Comparison of ENCODE assay signal across 1 cellular context in the genomic region with DNA sequence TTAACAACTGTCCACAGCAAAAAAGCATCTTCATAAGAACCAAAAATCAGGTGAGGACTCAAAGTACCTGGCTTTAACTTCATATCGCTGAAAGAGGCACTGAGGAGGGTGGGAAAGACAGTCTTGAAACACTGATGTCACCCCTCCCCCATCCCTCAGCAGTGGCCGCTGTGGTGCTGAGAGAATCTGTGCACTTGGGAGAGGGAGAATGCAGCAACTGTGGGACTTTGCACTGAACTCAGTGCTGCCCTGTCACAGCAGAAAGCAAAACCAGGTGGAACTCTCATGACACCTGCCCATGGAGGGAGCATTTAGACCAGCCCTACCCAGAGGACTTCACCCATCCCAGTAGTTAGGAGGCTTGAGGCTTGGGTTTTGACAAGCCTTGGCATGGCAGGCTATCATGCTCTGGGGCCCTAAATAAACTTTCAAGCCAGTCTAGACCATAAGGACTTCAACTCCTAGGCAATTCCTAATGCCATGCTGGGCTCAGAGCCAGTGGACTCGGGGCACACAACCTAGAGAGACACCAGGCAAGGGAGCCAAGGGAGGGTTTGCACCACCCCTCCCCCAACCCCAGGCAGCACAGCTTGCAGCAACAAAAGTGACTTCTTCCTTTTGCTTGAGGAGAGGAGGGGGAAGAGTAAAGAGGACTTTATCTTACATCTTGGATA.
TF ChIP-seq lines count a peak whose summit lies in the region.

No MANE protein-coding gene starts in this region.

TF ChIP-seq in HepG2, 621 proteins besides CTCF, POLR2A, EP300 and RAD21 (continued from another document):
- TF ChIP-seq ZHX1 (CRISPR knock-in tag; IDR thresholded peaks at IDR 0.05; ENCODE audit: low read depth), result 0 out of 2 replicates have a peak, but pooled peaks have one; percentile 37
- no peak for TF ChIP-seq ZNF777 (CRISPR knock-in tag; IDR thresholded peaks at IDR 0.05)
- TF ChIP-seq YEATS2 (CRISPR knock-in tag; IDR thresholded peaks at IDR 0.05; ENCODE audit: borderline replicate concordance), result no peak
- no peak for TF ChIP-seq ZNF720 (CRISPR knock-in tag; IDR thresholded peaks at IDR 0.05)
- TF ChIP-seq SRSF4 (IDR thresholded peaks at IDR 0.05; ENCODE audit: low read depth, low read length, poor library complexity, severe bottlenecking), result no peak
- no peak for TF ChIP-seq ZNF562 (CRISPR knock-in tag; IDR thresholded peaks at IDR 0.05; ENCODE audit: borderline replicate concordance)
- TF ChIP-seq ZNF660 (CRISPR knock-in tag; IDR thresholded peaks at IDR 0.05; ENCODE audit: borderline replicate concordance, low read depth), result no peak
- no peak for TF ChIP-seq ZNF577 (CRISPR knock-in tag; IDR thresholded peaks at IDR 0.05; ENCODE audit: borderline replicate concordance, low read depth)
- no peak for TF ChIP-seq ZNF674 (CRISPR knock-in tag; IDR thresholded peaks at IDR 0.05; ENCODE audit: low read depth)
- no peak for TF ChIP-seq ZSCAN22 (CRISPR knock-in tag; IDR thresholded peaks at IDR 0.05)
- TF ChIP-seq HIVEP1 (CRISPR knock-in tag; IDR thresholded peaks at IDR 0.05), result no peak
- TF ChIP-seq FOXC1 (CRISPR knock-in tag; IDR thresholded peaks at IDR 0.05; ENCODE audit: borderline replicate concordance), result no peak
- TF ChIP-seq NBN (conservative IDR thresholded peaks at IDR 0.05), result no peak
- no peak for TF ChIP-seq IRX3 (CRISPR knock-in tag; IDR thresholded peaks at IDR 0.05; ENCODE audit: borderline replicate concordance, low read depth)
- no peak for TF ChIP-seq ZBTB1 (CRISPR knock-in tag; IDR thresholded peaks at IDR 0.05; ENCODE audit: borderline replicate concordance)
- TF ChIP-seq AGO2 (optimal IDR thresholded peaks at IDR 0.05; ENCODE audit: low read depth, low read length), result no peak
- no peak for TF ChIP-seq RAD51 (IDR thresholded peaks at IDR 0.05; ENCODE audit: borderline replicate concordance)
- TF ChIP-seq MAFK (conservative IDR thresholded peaks at IDR 0.05 in 1 of 2, IDR thresholded peaks at IDR 0.05 in 1 of 2; ENCODE audit: low read length in 2 of 2), result no peak
- TF ChIP-seq ETV6 (CRISPR knock-in tag; conservative IDR thresholded peaks at IDR 0.05), result no peak
- TF ChIP-seq GTF2F1 (IDR thresholded peaks at IDR 0.05; ENCODE audit: low read length), result no peak
- TF ChIP-seq ZNF251 (CRISPR knock-in tag; IDR thresholded peaks at IDR 0.05), result no peak
- no peak for TF ChIP-seq KLF6 (CRISPR knock-in tag; IDR thresholded peaks at IDR 0.05)
- no peak for TF ChIP-seq ZNF12 (CRISPR knock-in tag; IDR thresholded peaks at IDR 0.05)
- TF ChIP-seq ZSCAN12 (CRISPR knock-in tag; IDR thresholded peaks at IDR 0.05), result no peak
- no peak for TF ChIP-seq ZNF124 (CRISPR knock-in tag; IDR thresholded peaks at IDR 0.05)
- no peak for TF ChIP-seq THYN1 (CRISPR knock-in tag; IDR thresholded peaks at IDR 0.05; ENCODE audit: borderline replicate concordance, low read depth)
- TF ChIP-seq, protein P1, sequence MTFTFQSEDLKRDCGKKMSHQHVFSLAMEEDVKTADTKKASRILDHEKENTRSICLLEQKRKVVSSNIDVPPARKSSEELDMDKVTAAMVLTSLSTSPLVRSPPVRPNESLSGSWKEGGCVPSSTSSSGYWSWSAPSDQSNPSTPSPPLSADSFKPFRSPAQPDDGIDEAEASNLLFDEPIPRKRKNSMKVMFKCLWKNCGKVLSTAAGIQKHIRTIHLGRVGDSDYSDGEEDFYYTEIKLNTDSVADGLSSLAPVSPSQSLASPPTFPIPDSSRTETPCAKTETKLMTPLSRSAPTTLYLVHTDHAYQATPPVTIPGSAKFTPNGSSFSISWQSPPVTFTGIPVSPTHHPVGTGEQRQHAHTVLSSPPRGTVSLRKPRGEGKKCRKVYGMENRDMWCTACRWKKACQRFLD (CRISPR knock-in tag; IDR thresholded peaks at IDR 0.05; ENCODE audit: borderline replicate concordance), result no peak
- TF ChIP-seq ATF1 (CRISPR knock-in tag; IDR thresholded peaks at IDR 0.05), result no peak
- no peak for TF ChIP-seq ELF3 (CRISPR knock-in tag; IDR thresholded peaks at IDR 0.05)
- TF ChIP-seq ZNF790 (CRISPR knock-in tag; IDR thresholded peaks at IDR 0.05; ENCODE audit: borderline replicate concordance), result no peak
- peak; percentile 72 for TF ChIP-seq SAP130 (CRISPR knock-in tag; IDR thresholded peaks at IDR 0.05; ENCODE audit: low read depth)
- TF ChIP-seq ZNF235 (CRISPR knock-in tag; IDR thresholded peaks at IDR 0.05; ENCODE audit: borderline replicate concordance), result no peak
- TF ChIP-seq ZNF382 (CRISPR knock-in tag; IDR thresholded peaks at IDR 0.05; ENCODE audit: borderline replicate concordance), result no peak
- no peak for TF ChIP-seq LCORL (IDR thresholded peaks at IDR 0.05)
- 0 out of 2 replicates have a peak, but pooled peaks have one; percentile 25 for TF ChIP-seq LCORL (CRISPR knock-in tag; IDR thresholded peaks at IDR 0.05)
- TF ChIP-seq DNMT1 (CRISPR knock-in tag; IDR thresholded peaks at IDR 0.05), result no peak
- TF ChIP-seq ZNF580 (CRISPR knock-in tag; IDR thresholded peaks at IDR 0.05; ENCODE audit: borderline replicate concordance, low read depth), result 0 out of 2 replicates have a peak, but pooled peaks have one; percentile 20
- no peak for TF ChIP-seq THAP9 (CRISPR knock-in tag; IDR thresholded peaks at IDR 0.05; ENCODE audit: borderline replicate concordance)
- no peak for TF ChIP-seq ZNF782 (CRISPR knock-in tag; IDR thresholded peaks at IDR 0.05; ENCODE audit: borderline replicate concordance)
- TF ChIP-seq KAT7 (CRISPR knock-in tag; IDR thresholded peaks at IDR 0.05; ENCODE audit: borderline replicate concordance), result no peak
- TF ChIP-seq SP2 (CRISPR knock-in tag; IDR thresholded peaks at IDR 0.05), result no peak
- TF ChIP-seq ARNT (IDR thresholded peaks at IDR 0.05), result no peak
- TF ChIP-seq NPAS2 (CRISPR knock-in tag; IDR thresholded peaks at IDR 0.05; ENCODE audit: borderline replicate concordance), result no peak
- no peak for TF ChIP-seq ZNF501 (CRISPR knock-in tag; IDR thresholded peaks at IDR 0.05)
- TF ChIP-seq POLR2AphosphoS2 (IDR thresholded peaks at IDR 0.05; ENCODE audit: low read depth, low read length), result no peak
- TF ChIP-seq HINFP (CRISPR knock-in tag; IDR thresholded peaks at IDR 0.05; ENCODE audit: low read depth), result no peak
- TF ChIP-seq KDM1A (CRISPR knock-in tag; IDR thresholded peaks at IDR 0.05), result no peak
- TF ChIP-seq, protein P2, sequence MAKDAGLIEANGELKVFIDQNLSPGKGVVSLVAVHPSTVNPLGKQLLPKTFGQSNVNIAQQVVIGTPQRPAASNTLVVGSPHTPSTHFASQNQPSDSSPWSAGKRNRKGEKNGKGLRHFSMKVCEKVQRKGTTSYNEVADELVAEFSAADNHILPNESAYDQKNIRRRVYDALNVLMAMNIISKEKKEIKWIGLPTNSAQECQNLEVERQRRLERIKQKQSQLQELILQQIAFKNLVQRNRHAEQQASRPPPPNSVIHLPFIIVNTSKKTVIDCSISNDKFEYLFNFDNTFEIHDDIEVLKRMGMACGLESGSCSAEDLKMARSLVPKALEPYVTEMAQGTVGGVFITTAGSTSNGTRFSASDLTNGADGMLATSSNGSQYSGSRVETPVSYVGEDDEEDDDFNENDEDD (CRISPR knock-in tag; IDR thresholded peaks at IDR 0.05; ENCODE audit: borderline replicate concordance), result no peak
- TF ChIP-seq ZNF678 (CRISPR knock-in tag; IDR thresholded peaks at IDR 0.05), result no peak
- peak; percentile 26; the same call in 1 of the 2 replicates for TF ChIP-seq PITX1 (CRISPR knock-in tag; IDR thresholded peaks at IDR 0.05)
- TF ChIP-seq ZNF460 (CRISPR knock-in tag; IDR thresholded peaks at IDR 0.05; ENCODE audit: borderline replicate concordance), result no peak
- TF ChIP-seq ONECUT2 (CRISPR knock-in tag; IDR thresholded peaks at IDR 0.05), result no peak
- TF ChIP-seq, protein P3, sequence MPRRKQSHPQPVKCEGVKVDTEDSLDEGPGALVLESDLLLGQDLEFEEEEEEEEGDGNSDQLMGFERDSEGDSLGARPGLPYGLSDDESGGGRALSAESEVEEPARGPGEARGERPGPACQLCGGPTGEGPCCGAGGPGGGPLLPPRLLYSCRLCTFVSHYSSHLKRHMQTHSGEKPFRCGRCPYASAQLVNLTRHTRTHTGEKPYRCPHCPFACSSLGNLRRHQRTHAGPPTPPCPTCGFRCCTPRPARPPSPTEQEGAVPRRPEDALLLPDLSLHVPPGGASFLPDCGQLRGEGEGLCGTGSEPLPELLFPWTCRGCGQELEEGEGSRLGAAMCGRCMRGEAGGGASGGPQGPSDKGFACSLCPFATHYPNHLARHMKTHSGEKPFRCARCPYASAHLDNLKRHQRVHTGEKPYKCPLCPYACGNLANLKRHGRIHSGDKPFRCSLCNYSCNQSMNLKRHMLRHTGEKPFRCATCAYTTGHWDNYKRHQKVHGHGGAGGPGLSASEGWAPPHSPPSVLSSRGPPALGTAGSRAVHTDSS (CRISPR knock-in tag; conservative IDR thresholded peaks at IDR 0.05), result no peak
- no peak for TF ChIP-seq TEAD2 (CRISPR knock-in tag; IDR thresholded peaks at IDR 0.05)
